In the genomic region with DNA sequence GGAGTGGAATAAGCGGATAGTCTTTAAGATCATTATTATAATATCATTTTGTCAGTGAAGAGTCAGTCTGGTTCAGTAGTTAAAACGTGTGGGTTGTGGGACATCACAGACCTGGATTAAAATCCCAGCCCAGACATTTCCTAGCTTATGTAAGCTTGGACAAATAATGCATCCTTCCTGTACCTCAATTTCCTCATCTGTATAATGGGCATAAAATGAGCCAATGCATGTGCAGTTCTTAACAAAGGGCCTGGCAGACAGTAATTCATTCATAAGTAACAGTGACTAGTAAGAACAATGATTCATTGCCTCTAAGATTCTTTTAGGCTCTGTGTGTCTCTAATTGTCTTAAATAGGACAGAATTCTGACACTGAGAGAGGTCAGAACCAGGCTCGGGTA, we compare ENCODE assay signal across 26 cellular contexts.
"Had no signal": no experiment of that assay in that cellular context is flagged by ENCODE, and none has a peak within 500 bp of the region (broad histone marks: within the 10 kb centered on the region; RNA-seq: fewer than 3 reads in every experiment).

No MANE protein-coding gene starts in this region.

- H3K4me1 ChIP-seq: colonic mucosa, esophagus muscularis mucosa, esophagus squamous epithelium, foreskin keratinocyte, gastrocnemius medialis, gastroesophageal sphincter, heart left ventricle, heart right ventricle had no signal

- H3K4me3 ChIP-seq: colonic mucosa, coronary artery, dorsolateral prefrontal cortex, esophagus muscularis mucosa, esophagus squamous epithelium, gastrocnemius medialis, gastroesophageal sphincter, heart left ventricle, heart right ventricle had no signal

- H3K36me3 ChIP-seq: colonic mucosa, esophagus muscularis mucosa, esophagus squamous epithelium, gastrocnemius medialis, gastroesophageal sphincter, heart left ventricle, heart right ventricle had no signal

- H3K9me3 ChIP-seq: colonic mucosa, esophagus muscularis mucosa, esophagus squamous epithelium, gastrocnemius medialis, gastroesophageal sphincter, heart left ventricle, heart right ventricle had no signal

- ATAC-seq: effector memory CD8-positive, alpha-beta T cell; esophagus mucosa; foreskin keratinocyte; gastrocnemius medialis; gastroesophageal sphincter had no signal

- DNase-seq: colonic mucosa; cortex of kidney; dorsolateral prefrontal cortex; effector CD4-positive, alpha-beta T cell; effector CD8-positive, alpha-beta T cell; effector memory CD4-positive, alpha-beta T cell; effector memory CD8-positive, alpha-beta T cell; endodermal cell; erythroblast; esophagus squamous epithelium; foreskin keratinocyte; foreskin melanocyte; gastrocnemius medialis; glutamatergic neuron; head of caudate nucleus; heart left ventricle; heart right ventricle had no signal

- H3K27ac ChIP-seq: colonic mucosa, coronary artery, dorsolateral prefrontal cortex, epithelial cell of prostate, esophagus muscularis mucosa, esophagus squamous epithelium, foreskin keratinocyte, gastrocnemius medialis, gastroesophageal sphincter, heart left ventricle, heart right ventricle had no signal

- FAIRE-seq: colon, endometrium, endothelial cell of umbilical vein, frontal cortex had no signal

- H3K27me3 ChIP-seq: colonic mucosa, dorsolateral prefrontal cortex, esophagus squamous epithelium, foreskin keratinocyte, gastrocnemius medialis, heart left ventricle, heart right ventricle had no signal
